Comparison of ENCODE assay signal across 14 cellular contexts in genomic region chr4:76977113-76977512, GRCh38.
"Had no signal": no experiment of that assay in that cellular context is flagged by ENCODE, and none has a peak within 500 bp of the region (broad histone marks: within the 10 kb centered on the region; RNA-seq: fewer than 3 reads in every experiment).

No MANE protein-coding gene starts in this region.

- H3K4me1 ChIP-seq: testis had no signal

- H3K36me3 ChIP-seq: adrenal gland, esophagus squamous epithelium, neutrophil had no signal

- H3K27me3 ChIP-seq: adrenal gland, esophagus squamous epithelium, neutrophil, testis had no signal

- H3K27ac ChIP-seq: adrenal gland, esophagus squamous epithelium, neutrophil, testis had no signal

- H3K27me3 Mint-ChIP-seq: activated naive CD4-positive, alpha-beta T cell treated with anti-CD3 and anti-CD28 coated beads, Interleukin-2, amount 50 U/mL, for 24 hours; naive thymus-derived CD8-positive, alpha-beta T cell; stimulated activated naive CD8-positive, alpha-beta T cell treated with anti-CD3 and anti-CD28 coated beads, Interleukin-15, amount 100 ng/mL, for 72 hours; type B pancreatic cell had no signal

- H3K9me3 Mint-ChIP-seq: activated naive CD4-positive, alpha-beta T cell treated with anti-CD3 and anti-CD28 coated beads, Interleukin-2, amount 50 U/mL, for 24 hours; activated T-cell treated with anti-CD3 and anti-CD28 coated beads, Interleukin-2, amount 50 U/mL, for 72 hours had no signal

- H3K4me3 ChIP-seq: adrenal gland, esophagus squamous epithelium, testis had no signal

- H3K4me3 Mint-ChIP-seq: activated naive CD4-positive, alpha-beta T cell treated with anti-CD3 and anti-CD28 coated beads, Interleukin-2, amount 50 U/mL, for 24 hours; activated T-cell treated with anti-CD3 and anti-CD28 coated beads, Interleukin-2, amount 50 U/mL, for 72 hours; stimulated activated naive CD8-positive, alpha-beta T cell treated with anti-CD3 and anti-CD28 coated beads, Interleukin-15, amount 100 ng/mL, for 72 hours; type B pancreatic cell had no signal

- H3K27ac Mint-ChIP-seq: activated naive CD4-positive, alpha-beta T cell treated with anti-CD3 and anti-CD28 coated beads, Interleukin-2, amount 50 U/mL, for 24 hours; activated T-cell treated with anti-CD3 and anti-CD28 coated beads, Interleukin-2, amount 50 U/mL, for 72 hours; stimulated activated naive CD8-positive, alpha-beta T cell treated with anti-CD3 and anti-CD28 coated beads, Interleukin-15, amount 100 ng/mL, for 72 hours; type B pancreatic cell had no signal

- DNase-seq: activated CD4-positive, alpha-beta T cell treated with anti-CD3 and anti-CD28 coated beads, Interleukin-2, amount 50 U/mL, for 1 hour; activated CD8-positive, alpha-beta memory T cell treated with anti-CD3 and anti-CD28 coated beads, Interleukin-2, amount 50 U/mL, for 4 hours; activated effector memory CD4-positive, alpha-beta T cell treated with anti-CD3 and anti-CD28 coated beads, Interleukin-2, amount 50 U/mL, for 16 hours; activated T-cell treated with anti-CD3 and anti-CD28 coated beads, Interleukin-2, amount 50 U/mL, for 72 hours; adrenal gland; cortex of kidney; esophagus squamous epithelium; naive thymus-derived CD8-positive, alpha-beta T cell; stimulated activated naive CD8-positive, alpha-beta T cell treated with anti-CD3 and anti-CD28 coated beads, Interleukin-15, amount 100 ng/mL, for 72 hours; T1000; testis had no signal

- H3K9me3 ChIP-seq: adrenal gland, esophagus squamous epithelium, neutrophil, testis had no signal

- ATAC-seq: activated T-cell treated with anti-CD3 and anti-CD28 coated beads, Interleukin-2, amount 50 U/mL, for 72 hours; stimulated activated naive CD8-positive, alpha-beta T cell treated with anti-CD3 and anti-CD28 coated beads, Interleukin-15, amount 100 ng/mL, for 72 hours had no signal
